9 cellular contexts compared by ENCODE assay signal in the genomic region with DNA sequence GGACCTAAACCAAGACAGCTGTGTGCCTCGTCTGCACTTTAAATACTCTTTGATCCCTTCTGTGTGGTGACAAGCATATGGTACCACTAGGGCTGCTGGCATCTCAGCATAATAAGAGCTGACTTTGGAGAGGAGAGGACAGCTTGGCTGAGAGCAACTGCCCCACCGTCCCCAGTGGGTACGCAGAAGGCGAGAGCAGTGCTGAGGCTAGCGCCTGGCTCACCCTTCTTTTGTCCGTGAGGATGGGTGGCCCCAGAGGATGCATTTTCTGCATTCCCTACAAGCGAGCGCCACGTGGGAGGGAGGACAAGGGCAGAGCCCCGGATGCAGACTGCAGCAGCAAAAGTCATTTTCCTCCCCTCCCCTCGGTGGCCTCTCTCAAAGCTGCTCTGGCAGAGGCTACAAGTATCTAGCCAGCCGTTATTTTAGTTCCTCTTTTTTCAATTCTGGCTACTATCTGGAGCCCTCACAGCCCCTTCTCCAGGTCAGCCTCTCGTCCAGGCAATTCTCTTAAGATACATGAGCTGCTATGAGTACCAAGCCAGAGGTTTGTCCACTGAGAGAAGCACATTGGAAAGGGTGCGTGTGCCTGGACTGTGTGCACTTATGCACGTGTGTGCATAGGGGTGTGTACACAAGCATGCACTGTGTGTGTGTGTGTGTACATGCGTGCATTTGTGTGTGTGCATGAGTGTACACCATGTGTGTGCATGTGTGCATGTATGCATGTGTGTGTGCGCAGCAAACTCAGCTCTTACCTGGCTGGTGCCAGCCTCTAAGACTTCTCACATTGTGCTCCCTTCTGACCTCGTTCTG. TPM values are rescaled to one million over a fixed set of nuclear protein-coding genes. Genes with fewer than 3 reads are reported as not detected.
DNase-seq lines count a peak whose midpoint lies in the region; ATAC-seq and TF ChIP-seq lines count a peak whose summit lies in the region.
"Had no signal": no experiment of that assay in that cellular context is flagged by ENCODE, and none has a peak within 500 bp of the region (broad histone marks: within the 10 kb centered on the region; RNA-seq: fewer than 3 reads in every experiment).

No MANE protein-coding gene starts in this region.

- peaks cover 15% of the 10 kb centered on the region for H3K27me3 Mint-ChIP-seq in CD4-positive, alpha-beta T cell
- peaks cover 23% of the 10 kb centered on the region for H3K27me3 Mint-ChIP-seq in activated naive CD4-positive, alpha-beta T cell treated with anti-CD3 and anti-CD28 coated beads, Interleukin-2, amount 10 ng/mL, durations not matched to agents 7 days and 5 days
- H3K27me3 Mint-ChIP-seq: activated naive CD8-positive, alpha-beta T cell; progenitor cell of endocrine pancreas had no signal

- H3K4me3 ChIP-seq in spleen: no peak overlapping the region

- H3K9me3 Mint-ChIP-seq in CD4-positive, alpha-beta T cell: no peaks in the 10 kb centered on the region
- H3K9me3 Mint-ChIP-seq in activated naive CD4-positive, alpha-beta T cell treated with anti-CD3 and anti-CD28 coated beads, Interleukin-2, amount 10 ng/mL, durations not matched to agents 7 days and 5 days: peaks cover 5% of the 10 kb centered on the region

- DNase-seq in amniotic epithelial cell (ENCODE audit: low read depth) (peak; percentile 37), spleen (no peak), germinal center (ENCODE audit: low spot score) (no peak)
- no peak for DNase-seq in CD4-positive, alpha-beta T cell
- DNase-seq in activated naive CD4-positive, alpha-beta T cell treated with anti-CD3 and anti-CD28 coated beads, Interleukin-2, amount 10 ng/mL, durations not matched to agents 7 days and 5 days: no peak

- intact Hi-C loops in spleen (cut with DNase I; ENCODE audit: low total_unique reads): no loop called here
- intact Hi-C loops in CD4-positive, alpha-beta T cell (cut with DNase I, micrococcal nuclease): no loop called here

- peaks cover 0 to 45% (median 25%) of the 10 kb centered on the region in 6 donors for H3K4me1 ChIP-seq in spleen

- CTCF ChIA-PET in CD4-positive, alpha-beta T cell (lab: Charles Lee): no interaction called here
- CTCF ChIA-PET in activated naive CD4-positive, alpha-beta T cell treated with anti-CD3 and anti-CD28 coated beads, Interleukin-2, amount 10 ng/mL, durations not matched to agents 7 days and 5 days (lab: Charles Lee): interaction anchor here (0.7 kb wide), 1 partner anchor 115 kb away, joined by 3 read pairs; no protein-coding TSS in a partner anchor

- WGBS in spleen, 5 donors: 39 to 52% (median 47%) methylated on average over 18 of the region's 18 CpGs

- H3K36me3 ChIP-seq in spleen: peaks cover 0 to 85% (median 17%) of the 10 kb centered on the region in 6 donors

- TF ChIP-seq CTCF in spleen (IDR thresholded peaks at IDR 0.05 in 8 of 11, conservative IDR thresholded peaks at IDR 0.05 in 3 of 11): no peak
- no peak for TF ChIP-seq CTCF in CD4-positive, alpha-beta T cell (IDR thresholded peaks at IDR 0.05)

- no peaks in the 10 kb centered on the region for H3K9me3 ChIP-seq in spleen
- no peaks in the 10 kb centered on the region for H3K9me3 ChIP-seq in CD4-positive, alpha-beta T cell (ENCODE audit: control insufficient read depth, low read length)

- H3K4me1 Mint-ChIP-seq in CD4-positive, alpha-beta T cell (ENCODE audit: low read depth): no peaks in the 10 kb centered on the region
- peaks cover 16% of the 10 kb centered on the region for H3K4me1 Mint-ChIP-seq in activated naive CD4-positive, alpha-beta T cell treated with anti-CD3 and anti-CD28 coated beads, Interleukin-2, amount 10 ng/mL, durations not matched to agents 7 days and 5 days

- H3K27me3 ChIP-seq in spleen (replicated peaks in 1 of 7): no peaks in the 10 kb centered on the region
- no peaks in the 10 kb centered on the region for H3K27me3 ChIP-seq in CD4-positive, alpha-beta T cell (ENCODE audit: control insufficient read depth, insufficient read depth, low read length)

- peak overlapping the region in 5 of 8 donors; percentile 15 to 65 (median 22) for H3K27ac ChIP-seq in spleen
- H3K27ac ChIP-seq in CD4-positive, alpha-beta T cell (ENCODE audit: low read depth, low read length): no peak overlapping the region

- H3K27ac Mint-ChIP-seq in CD4-positive, alpha-beta T cell: no peak overlapping the region
- no peak overlapping the region for H3K27ac Mint-ChIP-seq in activated naive CD4-positive, alpha-beta T cell treated with anti-CD3 and anti-CD28 coated beads, Interleukin-2, amount 10 ng/mL, durations not matched to agents 7 days and 5 days
- H3K27ac Mint-ChIP-seq: activated naive CD8-positive, alpha-beta T cell had no signal

- no peak overlapping the region for H3K4me3 Mint-ChIP-seq in CD4-positive, alpha-beta T cell
- H3K4me3 Mint-ChIP-seq in activated naive CD4-positive, alpha-beta T cell treated with anti-CD3 and anti-CD28 coated beads, Interleukin-2, amount 10 ng/mL, durations not matched to agents 7 days and 5 days: no peak overlapping the region
- H3K4me3 Mint-ChIP-seq: activated naive CD8-positive, alpha-beta T cell had no signal

- no peak for TF ChIP-seq POLR2A in spleen (IDR thresholded peaks at IDR 0.05)

- ATAC-seq in GM19328 (IDR thresholded peaks at IDR 0.05; ENCODE audit: unreplicated experiment) (peak; percentile 44), HG03442 (IDR thresholded peaks at IDR 0.05; ENCODE audit: unreplicated experiment) (peak; percentile 51)
- ATAC-seq in CD4-positive, alpha-beta T cell (ENCODE audit: poor library complexity): no peak

- POLR2A ChIA-PET in CD4-positive, alpha-beta T cell (lab: Charles Lee): no interaction called here

- H3K36me3 Mint-ChIP-seq in CD4-positive, alpha-beta T cell (ENCODE audit: low read depth): no peaks in the 10 kb centered on the region
- H3K36me3 Mint-ChIP-seq in activated naive CD4-positive, alpha-beta T cell treated with anti-CD3 and anti-CD28 coated beads, Interleukin-2, amount 10 ng/mL, durations not matched to agents 7 days and 5 days: no peaks in the 10 kb centered on the region
- H3K36me3 Mint-ChIP-seq: activated naive CD8-positive, alpha-beta T cell had no signal

RNA-seq across cellular contexts. Expression of gene RAB20, which starts 51.3 kb away (rescaled TPM):
- total RNA-seq in spleen: 10 to 100 TPM; 46.9 to 96.4 (median 61.1) TPM
- polyA plus RNA-seq in spleen: 10 to 100 TPM; 19.1 to 49.0 (median 39.6) TPM
- total RNA-seq in CD4-positive, alpha-beta T cell: 1 to 10 TPM in 1 of 2 experiments, under 1 TPM in 1; 0.89 to 1.4 TPM

Comparison
In these comparisons a context has a peak if more than half of its experiments do, and no peak if none do; other contexts are left out.
1. RNA of gene RAB20, which starts 51.3 kb away (total RNA-seq): 46.9 to 96.4 TPM in spleen; 0.89 to 1.4 TPM in CD4-positive, alpha-beta T cell; every median in the first group is over 10 times any median in the second.